14 cellular contexts compared by ENCODE assay signal in the genomic region with DNA sequence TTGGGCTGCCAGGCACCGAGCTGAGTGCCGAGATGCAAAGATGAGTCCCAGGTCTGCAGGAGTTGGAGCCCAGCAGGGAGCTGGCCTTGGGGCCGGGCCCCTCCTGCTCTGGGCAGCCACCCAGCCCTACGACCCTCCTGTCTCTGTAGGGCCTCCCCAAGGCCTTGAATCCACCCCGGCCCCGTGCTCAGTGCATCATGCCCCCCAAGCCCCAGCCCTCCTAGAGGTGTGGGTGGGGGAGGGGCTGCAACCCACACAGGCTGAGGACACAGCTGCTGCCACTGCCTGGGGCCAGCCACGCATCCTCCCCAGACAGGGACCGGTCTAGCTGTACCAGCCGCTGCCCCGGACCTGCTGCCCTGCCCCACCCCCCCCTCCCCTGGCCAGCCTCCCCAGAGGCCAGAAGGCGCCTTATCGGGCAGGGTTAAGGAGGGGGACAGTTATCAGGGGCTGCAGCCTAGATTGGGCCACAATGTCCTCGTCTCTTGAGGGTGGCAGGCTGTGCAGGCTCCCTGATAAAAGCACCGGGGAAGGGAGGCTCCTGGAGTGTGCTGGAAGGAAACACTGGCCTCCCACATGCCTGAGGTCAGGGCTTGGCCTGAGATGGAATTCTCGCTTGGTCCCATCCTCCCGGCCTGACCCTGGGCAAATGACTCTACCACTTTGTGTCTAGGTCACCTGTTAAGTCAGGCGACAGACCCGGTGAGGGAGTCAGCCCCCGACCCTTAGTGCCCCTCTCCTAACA. TPM values are rescaled to one million over a fixed set of nuclear protein-coding genes. Genes with fewer than 3 reads are reported as not detected.
A peak's percentile ranks its signal among the peaks of the same experiment; 100 is the strongest.
DNase-seq lines count a peak whose midpoint lies in the region; ATAC-seq and FAIRE-seq lines count a peak whose summit lies in the region.
"Had no signal": no experiment of that assay in that cellular context is flagged by ENCODE, and none has a peak within 500 bp of the region (broad histone marks: within the 10 kb centered on the region; RNA-seq: fewer than 3 reads in every experiment).

No MANE protein-coding gene starts in this region.

- no peaks in the 10 kb centered on the region for H3K9me3 Mint-ChIP-seq in activated T-helper 2 cell treated with anti-CD3 and anti-CD28 coated beads, Interferon-gamma antibody, Interleukin-2, Interleukin-4, amounts not matched to agents 10 μg/mL and 5 μg/mL and 100 μg/mL, durations not matched to agents 14 hours and 24 hours and 36 hours
- H3K9me3 Mint-ChIP-seq: mesothelial cell of epicardium; T-helper 1 cell treated with Interleukin-12 subunit alpha and Interleukin-12 subunit beta and Interleukin-4 antibody, amounts not matched to agents 30 μg/mL and 1 μg/mL, for 36 hours had no signal

- H3K27me3 ChIP-seq in SJCRH30: peaks cover 7% of the 10 kb centered on the region

- in situ Hi-C loops in ACHN (cut with HindIII; ENCODE audit: low pct_ligation_motif_present, low pct_unique_long_range_greater_than_20kb, low sequenced_read_pairs): no loop called here

- H3K27ac Mint-ChIP-seq in activated T-helper 2 cell treated with anti-CD3 and anti-CD28 coated beads, Interferon-gamma antibody, Interleukin-2, Interleukin-4, amounts not matched to agents 10 μg/mL and 5 μg/mL and 100 μg/mL, durations not matched to agents 14 hours and 24 hours and 36 hours: no peak overlapping the region
- H3K27ac Mint-ChIP-seq: T-helper 1 cell treated with Interleukin-12 subunit alpha and Interleukin-12 subunit beta and Interleukin-4 antibody, amounts not matched to agents 30 μg/mL and 1 μg/mL, for 36 hours had no signal

- intact Hi-C loops in activated T-helper 2 cell treated with anti-CD3 and anti-CD28 coated beads, Interferon-gamma antibody, Interleukin-2, Interleukin-4, amounts not matched to agents 10 μg/mL and 5 μg/mL and 100 μg/mL, durations not matched to agents 14 hours and 24 hours and 36 hours (cut with micrococcal nuclease): loop anchor here (10.0 kb wide), 1 partner anchor 130 kb away; a partner anchor contains a TSS

- FAIRE-seq in GM19239 (lab: Jason Lieb, UNC): no peak
- FAIRE-seq: urothelium cell line had no signal

- H3K27me3 Mint-ChIP-seq in activated T-helper 2 cell treated with anti-CD3 and anti-CD28 coated beads, Interferon-gamma antibody, Interleukin-2, Interleukin-4, amounts not matched to agents 10 μg/mL and 5 μg/mL and 100 μg/mL, durations not matched to agents 14 hours and 24 hours and 36 hours (ENCODE audit: low read depth): no peaks in the 10 kb centered on the region

- H3K36me3 Mint-ChIP-seq in activated T-helper 2 cell treated with anti-CD3 and anti-CD28 coated beads, Interferon-gamma antibody, Interleukin-2, Interleukin-4, amounts not matched to agents 10 μg/mL and 5 μg/mL and 100 μg/mL, durations not matched to agents 14 hours and 24 hours and 36 hours (ENCODE audit: low read depth): peaks cover 5% of the 10 kb centered on the region

- H3K36me3 ChIP-seq in SJCRH30: peaks cover 8% of the 10 kb centered on the region; the same call in 1 of the 2 replicates

- H3K4me1 Mint-ChIP-seq in activated T-helper 2 cell treated with anti-CD3 and anti-CD28 coated beads, Interferon-gamma antibody, Interleukin-2, Interleukin-4, amounts not matched to agents 10 μg/mL and 5 μg/mL and 100 μg/mL, durations not matched to agents 14 hours and 24 hours and 36 hours (ENCODE audit: low read depth): peaks cover 5% of the 10 kb centered on the region

- ATAC-seq in HG02870 (IDR thresholded peaks at IDR 0.05; ENCODE audit: unreplicated experiment): no peak

- no peak overlapping the region for H3K27ac ChIP-seq in SJCRH30

- H3K4me3 Mint-ChIP-seq in activated T-helper 2 cell treated with anti-CD3 and anti-CD28 coated beads, Interferon-gamma antibody, Interleukin-2, Interleukin-4, amounts not matched to agents 10 μg/mL and 5 μg/mL and 100 μg/mL, durations not matched to agents 14 hours and 24 hours and 36 hours (ENCODE audit: low read depth): no peak overlapping the region
- H3K4me3 Mint-ChIP-seq: T-helper 1 cell treated with Interleukin-12 subunit alpha and Interleukin-12 subunit beta and Interleukin-4 antibody, amounts not matched to agents 30 μg/mL and 1 μg/mL, for 36 hours had no signal

- no peak overlapping the region for H3K4me3 ChIP-seq in SJCRH30

- peaks cover 33% of the 10 kb centered on the region for H3K4me1 ChIP-seq in SJCRH30

- peak; percentile 46 for DNase-seq in ACHN
- DNase-seq in SJCRH30: peak; percentile 42 to 51
- peak; percentile 78 for DNase-seq in hepatic stellate cell (ENCODE audit: low spot score)
- no peak for DNase-seq in activated T-helper 2 cell treated with anti-CD3 and anti-CD28 coated beads, Interferon-gamma antibody, Interleukin-2, Interleukin-4, amounts not matched to agents 10 μg/mL and 5 μg/mL and 100 μg/mL, durations not matched to agents 14 hours and 24 hours and 36 hours (ENCODE audit: low spot score)
- DNase-seq in GM19239 (ENCODE audit: insufficient read length, low spot score): no peak
- DNase-seq: amniotic stem cell, GDM1 had no signal

- H3K9me3 ChIP-seq in SJCRH30 (replicated peaks): no peaks in the 10 kb centered on the region

RNA-seq across cellular contexts. Expression of a gene that starts 2.1 kb away (rescaled TPM):
- not detected in 2 replicates for total RNA-seq in SJCRH30 (2014; rRNA removed; shearing (Covaris generic))
- total RNA-seq in activated T-helper 2 cell treated with anti-CD3 and anti-CD28 coated beads, Interferon-gamma antibody, Interleukin-2, Interleukin-4, amounts not matched to agents 10 μg/mL and 5 μg/mL and 100 μg/mL, durations not matched to agents 14 hours and 24 hours and 36 hours: 1.4 and 2.3 TPM in 2 replicates

RNA-seq across cellular contexts. Expression of a gene that starts 21.6 kb away (rescaled TPM):
- total RNA-seq in SJCRH30 (2014; rRNA removed; shearing (Covaris generic)): 48.7 and 51.9 TPM in 2 replicates
- 40.4 and 41.3 TPM in 2 replicates for total RNA-seq in activated T-helper 2 cell treated with anti-CD3 and anti-CD28 coated beads, Interferon-gamma antibody, Interleukin-2, Interleukin-4, amounts not matched to agents 10 μg/mL and 5 μg/mL and 100 μg/mL, durations not matched to agents 14 hours and 24 hours and 36 hours

RNA-seq across cellular contexts. Expression of a gene that starts 22.4 kb away (rescaled TPM):
- not detected in 2 replicates for total RNA-seq in SJCRH30 (2014; rRNA removed; shearing (Covaris generic))
- 0.07 TPM in 1 of 2 replicates, not detected in the other for total RNA-seq in activated T-helper 2 cell treated with anti-CD3 and anti-CD28 coated beads, Interferon-gamma antibody, Interleukin-2, Interleukin-4, amounts not matched to agents 10 μg/mL and 5 μg/mL and 100 μg/mL, durations not matched to agents 14 hours and 24 hours and 36 hours
- total RNA-seq: activated CD8-positive, alpha-beta memory T cell treated with anti-CD3 and anti-CD28 coated beads for 36 hours; HT1080; mesothelial cell of epicardium; skeletal muscle tissue had no signal

Comparison
In these comparisons a context has a peak if more than half of its experiments do, and no peak if none do; other contexts are left out.
1. DNase-seq: peak in ACHN (single experiment), SJCRH30 (2 of 2) and hepatic stellate cell (single experiment); none in activated T-helper 2 cell treated with anti-CD3 and anti-CD28 coated beads, Interferon-gamma antibody, Interleukin-2, Interleukin-4, amounts not matched to agents 10 μg/mL and 5 μg/mL and 100 μg/mL, durations not matched to agents 14 hours and 24 hours and 36 hours (single experiment) and GM19239 (single experiment).